ENCODE assay signal across 25 cellular contexts in genomic region chr13:75693227-75693626, GRCh38.
"Had no signal": no experiment of that assay in that cellular context is flagged by ENCODE, and none has a peak within 500 bp of the region (broad histone marks: within the 10 kb centered on the region; RNA-seq: fewer than 3 reads in every experiment).

No MANE protein-coding gene starts in this region.

- H3K9me3 ChIP-seq: gastroesophageal sphincter, pancreas, prostate gland, stomach, thyroid gland had no signal

- H3K27ac Mint-ChIP-seq: activated CD4-positive, alpha-beta T cell treated with anti-CD3 and anti-CD28 coated beads for 36 hours; activated naive CD4-positive, alpha-beta T cell treated with anti-CD3 and anti-CD28 coated beads for 36 hours; activated naive CD8-positive, alpha-beta T cell treated with anti-CD3 and anti-CD28 coated beads for 36 hours; activated T-helper 1 cell treated with anti-CD3 and anti-CD28 coated beads, Interleukin-12 subunit alpha, Interleukin-12 subunit beta, Interleukin-2, Interleukin-4 antibody, amounts not matched to agents 30 ng/mL and 10 ng/mL and 1 ng/mL, durations not matched to agents 14 hours and 24 hours and 36 hours; nephron; stimulated activated memory B cell treated with anti-CD40 and anti-IgM and Interleukin-4, amounts not matched to agents 10 μg/mL and 1 μg/mL and 100 μg/mL, for 72 hours had no signal

- H3K9me3 Mint-ChIP-seq: activated naive CD4-positive, alpha-beta T cell treated with anti-CD3 and anti-CD28 coated beads for 36 hours; activated naive CD8-positive, alpha-beta T cell treated with anti-CD3 and anti-CD28 coated beads for 36 hours; activated T-helper 1 cell treated with anti-CD3 and anti-CD28 coated beads, Interleukin-12 subunit alpha, Interleukin-12 subunit beta, Interleukin-2, Interleukin-4 antibody, amounts not matched to agents 30 ng/mL and 10 ng/mL and 1 ng/mL, durations not matched to agents 14 hours and 24 hours and 36 hours; stimulated activated memory B cell treated with anti-CD40 and anti-IgM and Interleukin-4, amounts not matched to agents 10 μg/mL and 1 μg/mL and 100 μg/mL, for 72 hours had no signal

- H3K27me3 ChIP-seq: gastroesophageal sphincter, pancreas, stomach, thyroid gland had no signal

- H3K4me3 ChIP-seq: gastroesophageal sphincter, pancreas, prostate gland, skin epidermis, stomach, thyroid gland had no signal

- DNase-seq: activated CD4-positive, alpha-beta T cell treated with anti-CD3 and anti-CD28 coated beads for 36 hours; activated CD4-positive, alpha-beta T cell treated with anti-CD3 and anti-CD28 coated beads, Interleukin-2, amount 50 U/mL, for 48 hours; activated CD4-positive, CD25-positive, alpha-beta regulatory T cell; activated CD8-positive, alpha-beta memory T cell treated with anti-CD3 and anti-CD28 coated beads, Interleukin-2, amount 50 U/mL, for 4 hours; activated effector memory CD4-positive, alpha-beta T cell treated with anti-CD3 and anti-CD28 coated beads, Interleukin-2, amount 50 U/mL, for 16 hours; activated naive CD4-positive, alpha-beta T cell treated with anti-CD3 and anti-CD28 coated beads for 36 hours; activated naive CD8-positive, alpha-beta T cell treated with anti-CD3 and anti-CD28 coated beads for 36 hours; activated T-cell treated with anti-CD3 and anti-CD28 coated beads, Interleukin-2, amount 50 U/mL, for 1 hour; amniotic stem cell; caudate nucleus; cortex of kidney; head of caudate nucleus; hippocampal formation; left cardiac atrium; left ventricle myocardium superior; pancreas; stimulated activated CD4-positive, alpha-beta T cell treated with anti-CD3 and anti-CD28 coated beads, Interleukin-4, amount 100 ng/mL, for 24 hours; stomach; thyroid gland had no signal

- H3K4me1 ChIP-seq: prostate gland had no signal

- H3K36me3 ChIP-seq: gastroesophageal sphincter, pancreas, prostate gland, stomach, thyroid gland had no signal

- H3K4me1 Mint-ChIP-seq: activated CD4-positive, alpha-beta T cell treated with anti-CD3 and anti-CD28 coated beads for 36 hours; nephron; stimulated activated memory B cell treated with anti-CD40 and anti-IgM and Interleukin-4, amounts not matched to agents 10 μg/mL and 1 μg/mL and 100 μg/mL, for 72 hours had no signal

- H3K4me3 Mint-ChIP-seq: activated CD4-positive, alpha-beta T cell treated with anti-CD3 and anti-CD28 coated beads for 36 hours; activated naive CD4-positive, alpha-beta T cell treated with anti-CD3 and anti-CD28 coated beads for 36 hours; activated naive CD8-positive, alpha-beta T cell treated with anti-CD3 and anti-CD28 coated beads for 36 hours; activated T-helper 1 cell treated with anti-CD3 and anti-CD28 coated beads, Interleukin-12 subunit alpha, Interleukin-12 subunit beta, Interleukin-2, Interleukin-4 antibody, amounts not matched to agents 30 ng/mL and 10 ng/mL and 1 ng/mL, durations not matched to agents 14 hours and 24 hours and 36 hours; nephron; stimulated activated memory B cell treated with anti-CD40 and anti-IgM and Interleukin-4, amounts not matched to agents 10 μg/mL and 1 μg/mL and 100 μg/mL, for 72 hours had no signal

- H3K27me3 Mint-ChIP-seq: activated CD4-positive, alpha-beta T cell treated with anti-CD3 and anti-CD28 coated beads for 36 hours; activated naive CD8-positive, alpha-beta T cell treated with anti-CD3 and anti-CD28 coated beads for 36 hours; stimulated activated memory B cell treated with anti-CD40 and anti-IgM and Interleukin-4, amounts not matched to agents 10 μg/mL and 1 μg/mL and 100 μg/mL, for 72 hours had no signal
